In the genomic region with DNA sequence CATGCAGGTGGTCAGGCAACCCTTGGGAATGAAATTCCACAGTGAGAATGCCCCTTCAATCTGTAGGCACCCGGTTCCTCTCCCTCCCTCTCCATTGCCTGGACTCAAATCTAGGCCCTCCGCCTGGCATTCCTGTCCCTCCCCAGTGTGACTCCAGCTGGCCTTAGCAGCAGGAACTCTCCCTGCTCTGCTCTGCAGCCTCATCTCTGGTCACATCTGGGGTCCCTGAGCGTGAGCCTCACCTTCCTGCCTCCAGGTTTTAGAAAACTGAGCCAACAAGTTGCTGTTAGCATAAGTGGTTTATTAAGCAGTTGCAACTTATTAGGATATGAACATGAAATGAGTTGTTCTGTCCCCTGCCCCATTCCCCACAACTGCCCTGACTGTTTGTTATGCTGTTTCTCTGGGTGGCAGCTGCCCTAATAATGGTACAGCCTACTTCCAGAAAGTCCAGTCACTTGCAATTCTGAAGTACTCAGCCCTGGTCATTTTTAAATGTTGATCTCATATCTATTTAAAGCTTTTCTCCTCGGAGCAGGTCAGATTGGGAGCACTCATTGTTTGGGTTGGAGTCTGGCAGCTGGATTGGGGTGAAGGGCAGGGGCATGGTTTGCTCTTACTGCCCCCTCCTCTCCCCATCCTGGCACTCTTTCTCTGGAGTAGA, we compare ENCODE assay signal across 22 cellular contexts.
"Had no signal": no experiment of that assay in that cellular context is flagged by ENCODE, and none has a peak within 500 bp of the region (broad histone marks: within the 10 kb centered on the region; RNA-seq: fewer than 3 reads in every experiment).

No MANE protein-coding gene starts in this region.

- H3K36me3 Mint-ChIP-seq: activated naive CD4-positive, alpha-beta T cell treated with anti-CD3 and anti-CD28 coated beads, Interleukin-2, amount 50 U/mL, for 24 hours; brain had no signal

- H3K4me1 Mint-ChIP-seq: activated naive CD4-positive, alpha-beta T cell treated with anti-CD3 and anti-CD28 coated beads, Interleukin-2, amount 50 U/mL, for 24 hours; IgD-negative memory B cell had no signal

- H3K27ac Mint-ChIP-seq: activated CD8-positive, alpha-beta T cell treated with anti-CD3 and anti-CD28 coated beads for 36 hours; activated naive CD4-positive, alpha-beta T cell treated with anti-CD3 and anti-CD28 coated beads, Interleukin-2, amount 50 U/mL, for 24 hours; activated T-cell treated with anti-CD3 and anti-CD28 coated beads, Interleukin-2, amount 50 U/mL, for 24 hours; activated T-helper 1 cell treated with anti-CD3 and anti-CD28 coated beads, Interleukin-12 subunit alpha, Interleukin-12 subunit beta, Interleukin-2, Interleukin-4 antibody, amounts not matched to agents 30 ng/mL and 10 ng/mL and 1 ng/mL, durations not matched to agents 14 hours and 24 hours and 36 hours; brain; IgD-negative memory B cell; T-helper 1 cell treated with Interleukin-12 subunit alpha and Interleukin-12 subunit beta and Interleukin-4 antibody, amounts not matched to agents 30 μg/mL and 1 μg/mL, for 36 hours had no signal

- H3K4me3 Mint-ChIP-seq: activated CD8-positive, alpha-beta T cell treated with anti-CD3 and anti-CD28 coated beads for 36 hours; activated naive CD4-positive, alpha-beta T cell treated with anti-CD3 and anti-CD28 coated beads, Interleukin-2, amount 50 U/mL, for 24 hours; activated T-cell treated with anti-CD3 and anti-CD28 coated beads, Interleukin-2, amount 50 U/mL, for 24 hours; activated T-helper 1 cell treated with anti-CD3 and anti-CD28 coated beads, Interleukin-12 subunit alpha, Interleukin-12 subunit beta, Interleukin-2, Interleukin-4 antibody, amounts not matched to agents 30 ng/mL and 10 ng/mL and 1 ng/mL, durations not matched to agents 14 hours and 24 hours and 36 hours; brain; T-helper 1 cell treated with Interleukin-12 subunit alpha and Interleukin-12 subunit beta and Interleukin-4 antibody, amounts not matched to agents 30 μg/mL and 1 μg/mL, for 36 hours had no signal

- H3K27ac ChIP-seq: RWPE1 had no signal

- DNase-seq: activated CD4-positive, alpha-beta T cell treated with anti-CD3 and anti-CD28 coated beads for 4 hours; activated CD8-positive, alpha-beta T cell treated with anti-CD3 and anti-CD28 coated beads for 36 hours; activated effector memory CD4-positive, alpha-beta T cell treated with Interleukin-2 at 50 U/mL for 16 hours; activated naive CD4-positive, alpha-beta T cell; activated T-cell treated with anti-CD3 and anti-CD28 coated beads, Interleukin-2, amount 50 U/mL, for 24 hours; KG1; NCI-H1092; NCI-H1417 treated with DMSO at 0.1 percent for 48 hours; NCI-H1694; NCI-H2029; NCI-H2107; NCI-H510A treated with DMSO at 0.1 percent for 48 hours; NCI-H69; NK-92 treated with Interleukin-12 subunit alpha and Interleukin-12 subunit beta, amount 100 ng/mL, for 24 hours; SHP77 treated with DMSO at 0.1 percent for 48 hours had no signal

- H3K9me3 Mint-ChIP-seq: activated T-helper 1 cell treated with anti-CD3 and anti-CD28 coated beads, Interleukin-12 subunit alpha, Interleukin-12 subunit beta, Interleukin-2, Interleukin-4 antibody, amounts not matched to agents 30 ng/mL and 10 ng/mL and 1 ng/mL, durations not matched to agents 14 hours and 24 hours and 36 hours; T-helper 1 cell treated with Interleukin-12 subunit alpha and Interleukin-12 subunit beta and Interleukin-4 antibody, amounts not matched to agents 30 μg/mL and 1 μg/mL, for 36 hours had no signal

- ATAC-seq: activated CD4-positive, CD25-positive, alpha-beta regulatory T cell treated with anti-CD3 and anti-CD28 coated beads, Interleukin-2, amount 50 U/mL, for 24 hours; activated CD8-positive, alpha-beta T cell treated with anti-CD3 and anti-CD28 coated beads for 36 hours had no signal
